Comparison of ENCODE assay signal across 8 cellular contexts in genomic region chr7:38177621-38178003, GRCh38. TPM values are rescaled to one million over a fixed set of nuclear protein-coding genes. Genes with fewer than 3 reads are reported as not detected.
A peak's percentile ranks its signal among the peaks of the same experiment; 100 is the strongest.
DNase-seq lines count a peak whose midpoint lies in the region; ATAC-seq and TF ChIP-seq lines count a peak whose summit lies in the region.

No MANE protein-coding gene starts in this region.

- ATAC-seq in HG03175 (IDR thresholded peaks at IDR 0.05; ENCODE audit: unreplicated experiment) = peak; percentile 9
- ATAC-seq in GM21526 (IDR thresholded peaks at IDR 0.05; ENCODE audit: low FRiP score, unreplicated experiment) = no peak

- peaks cover 5 to 13% of the 10 kb centered on the region in 2 donors for H3K4me1 ChIP-seq in mucosa of rectum (ENCODE audit: control insufficient read depth in 2 of 2, insufficient read depth in 2 of 2, low read length in 2 of 2)

- H3K9me3 ChIP-seq in mucosa of rectum (ENCODE audit: control insufficient read depth in 2 of 2, low read length in 2 of 2) = no peaks in the 10 kb centered on the region

- H3K4me3 ChIP-seq in AG10803 (ENCODE audit: low read length) (peak overlapping the region; percentile 83), mucosa of rectum (ENCODE audit: low read length in 2 of 2) (peak overlapping the region; percentile 85 to 96)

- TF ChIP-seq CTCF in AG10803 (conservative IDR thresholded peaks at IDR 0.05; ENCODE audit: low read length) (no peak), brain (conservative IDR thresholded peaks at IDR 0.05) (no peak)

- H3K9me3 Mint-ChIP-seq in brain = peaks cover 0 to 5% (median 1%) of the 10 kb centered on the region in 5 experiments

- peak overlapping the region; percentile 69 to 93 for H3K27ac ChIP-seq in mucosa of rectum (ENCODE audit: low read depth in 2 of 2, low read length in 2 of 2)

- no peaks in the 10 kb centered on the region for H3K36me3 ChIP-seq in mucosa of rectum (ENCODE audit: control insufficient read depth in 2 of 2, insufficient read depth in 2 of 2, low read length in 2 of 2)

- peaks cover 51% of the 10 kb centered on the region for H3K4me1 Mint-ChIP-seq in brain

- DNase-seq in AG10803 (ENCODE audit: low read depth) = no peak
- DNase-seq in activated effector memory CD4-positive, alpha-beta T cell treated with anti-CD3 and anti-CD28 coated beads, Interleukin-2, amount 50 U/mL, for 16 hours = no peak
- no peak for DNase-seq in NCI-H1694 treated with DMSO at 0.1 percent for 48 hours (lab: John Stamatoyannopoulos, UW)
- no peak for DNase-seq in NOMO-1 treated with dmso at 0.1 percent for 144 hours (lab: John Stamatoyannopoulos, UW; ENCODE audit: unreplicated experiment)

- H3K36me3 Mint-ChIP-seq in brain = no peaks in the 10 kb centered on the region

- H3K27ac Mint-ChIP-seq in brain = peak overlapping the region; percentile 97 to 98 (median 98)

- H3K9ac ChIP-seq in mucosa of rectum (ENCODE audit: low read depth in 1 of 2, low read length in 2 of 2) = peak overlapping the region; percentile 81 to 82

- H3K4me3 Mint-ChIP-seq in brain = peak overlapping the region; percentile 95 to 100 (median 96)

- peaks cover 0 to 2% of the 10 kb centered on the region in 2 donors for H3K27me3 ChIP-seq in mucosa of rectum (ENCODE audit: control insufficient read depth in 2 of 2, insufficient read depth in 2 of 2, low read length in 2 of 2)

- peaks cover 20% of the 10 kb centered on the region for H3K27me3 Mint-ChIP-seq in brain

RNA-seq across cellular contexts. Expression of gene STARD3NL, which starts 0.4 kb away (rescaled TPM):
- 34.6 TPM for polyA plus RNA-seq in brain (ENCODE audit: insufficient read depth, low read depth, low replicate concordance)
